22 cellular contexts compared by ENCODE assay signal in the genomic region with DNA sequence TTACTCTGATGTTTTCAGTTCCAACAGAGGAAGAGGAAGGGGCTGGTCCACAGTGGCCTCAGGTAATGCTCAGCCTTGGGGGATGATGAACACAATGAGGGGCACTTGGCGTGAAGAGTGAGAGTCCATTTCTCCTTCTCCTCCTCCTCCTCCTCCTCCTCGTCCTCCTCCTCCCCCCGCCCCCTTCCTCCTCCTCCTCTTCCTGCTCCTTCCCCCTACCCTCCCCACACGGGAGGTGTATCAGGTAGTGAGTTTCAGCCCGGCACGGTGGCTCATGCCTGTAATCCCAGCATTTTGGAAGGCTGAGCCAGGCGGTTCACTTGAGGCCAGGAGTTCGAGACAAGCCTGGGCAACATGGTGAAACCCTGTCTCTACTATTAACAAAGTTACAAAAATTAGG. TPM values are rescaled to one million over a fixed set of nuclear protein-coding genes. Genes with fewer than 3 reads are reported as not detected.
A peak's percentile ranks its signal among the peaks of the same experiment; 100 is the strongest.
DNase-seq lines count a peak whose midpoint lies in the region; ATAC-seq, FAIRE-seq and TF ChIP-seq lines count a peak whose summit lies in the region.
"Had no signal": no experiment of that assay in that cellular context is flagged by ENCODE, and none has a peak within 500 bp of the region (broad histone marks: within the 10 kb centered on the region; RNA-seq: fewer than 3 reads in every experiment).

No MANE protein-coding gene starts in this region.

- no peak for TF ChIP-seq POLR2A in A549 (IDR thresholded peaks at IDR 0.05; ENCODE audit: low read length)
- TF ChIP-seq POLR2A in HCT116 (IDR thresholded peaks at IDR 0.05; ENCODE audit: borderline replicate concordance, extremely low read depth, insufficient read depth, insufficient read length), result no peak
- no peak for TF ChIP-seq POLR2A in endothelial cell of umbilical vein (IDR thresholded peaks at IDR 0.05; ENCODE audit: low read depth, low read length)
- no peak for TF ChIP-seq POLR2A in Peyer's patch (IDR thresholded peaks at IDR 0.05)

- H3K27me3 ChIP-seq in HCT116 (ENCODE audit: insufficient read depth, low read length) (no peaks in the 10 kb centered on the region), endothelial cell of umbilical vein (ENCODE audit: control insufficient read depth in 2 of 2, insufficient read depth in 2 of 2, low read length in 2 of 2) (no peaks in the 10 kb centered on the region), neural progenitor cell (no peaks in the 10 kb centered on the region), Peyer's patch (no peaks in the 10 kb centered on the region)
- H3K27me3 ChIP-seq: BLaER1 treated with 17β-estradiol and CSF1 and Interleukin-3, amounts not matched to agents 10 nM and 100 nM had no signal

- peak overlapping the region; percentile 78 for H3K27ac Mint-ChIP-seq in neural progenitor cell
- H3K27ac Mint-ChIP-seq: CD4-positive, alpha-beta T cell had no signal

- peaks cover 7% of the 10 kb centered on the region for H3K27me3 Mint-ChIP-seq in neural progenitor cell (ENCODE audit: insufficient read depth, low read depth)
- H3K27me3 Mint-ChIP-seq: CD4-positive, alpha-beta T cell had no signal

- dilution Hi-C loops in endothelial cell of umbilical vein (cut with MboI; ENCODE audit: extremely low pct_ligation_motif_present, low sequenced_read_pairs), result no loop called here

- H3K4me2 ChIP-seq in A549, result no peak overlapping the region; the same call in 2 of the 3 replicates
- peak overlapping the region; percentile 61 for H3K4me2 ChIP-seq in HCT116 (ENCODE audit: low read length)
- H3K4me2 ChIP-seq in endothelial cell of umbilical vein (ENCODE audit: insufficient read depth, low read length), result no peak overlapping the region
- H3K4me2 ChIP-seq in neural progenitor cell, result no peak overlapping the region

- H4K20me1 ChIP-seq in HCT116 (ENCODE audit: insufficient read depth) (no peaks in the 10 kb centered on the region), endothelial cell of umbilical vein (replicated peaks; ENCODE audit: control insufficient read depth, extremely low read depth, insufficient read depth, low read length) (no peaks in the 10 kb centered on the region), neural progenitor cell (ENCODE audit: low read depth) (no peaks in the 10 kb centered on the region)

- TF ChIP-seq RAD21 in A549 (conservative IDR thresholded peaks at IDR 0.05 in 1 of 2, IDR thresholded peaks at IDR 0.05 in 1 of 2) (no peak), HCT116 (IDR thresholded peaks at IDR 0.05; ENCODE audit: low read depth) (no peak)

- H3K4me3 ChIP-seq in A549 (no peak overlapping the region), HCT116 (replicated peaks in 1 of 2; ENCODE audit: low read depth in 1 of 2, low read length in 2 of 2) (no peak overlapping the region), endothelial cell of umbilical vein (replicated peaks in 1 of 3; ENCODE audit: insufficient read depth in 1 of 3, low read depth in 1 of 3, low read length in 3 of 3) (no peak overlapping the region), neural progenitor cell (no peak overlapping the region), Peyer's patch (no peak overlapping the region)
- H3K4me3 ChIP-seq: BLaER1 treated with 17β-estradiol and CSF1 and Interleukin-3, amounts not matched to agents 10 nM and 100 nM; SK-N-MC had no signal

- FAIRE-seq in A549 (lab: Jason Lieb, UNC) (no peak), endothelial cell of umbilical vein (lab: Jason Lieb, UNC) (no peak)
- FAIRE-seq: D721Med had no signal

- POLR2A ChIA-PET in A549 (lab: Yijun Ruan, JAX), result no interaction called here
- POLR2A ChIA-PET in HCT116 (lab: Charles Lee), result no interaction called here
- POLR2A ChIA-PET in endothelial cell of umbilical vein (lab: Charles Lee), result no interaction called here

- TF ChIP-seq EP300 in A549 (IDR thresholded peaks at IDR 0.05), result no peak

- TF ChIP-seq CTCF in A549 (IDR thresholded peaks at IDR 0.05) (no peak), HCT116 (IDR thresholded peaks at IDR 0.05 in 2 of 3, conservative IDR thresholded peaks at IDR 0.05 in 1 of 3; ENCODE audit: borderline replicate concordance in 1 of 3, insufficient read depth in 1 of 3, low read depth in 2 of 3, low read length in 2 of 3) (no peak), endothelial cell of umbilical vein (IDR thresholded peaks at IDR 0.05; ENCODE audit: extremely low read depth in 1 of 2, insufficient read depth in 1 of 2, low read depth in 1 of 2, low read length in 2 of 2) (no peak), neural progenitor cell (IDR thresholded peaks at IDR 0.05) (no peak), Peyer's patch (IDR thresholded peaks at IDR 0.05) (no peak)

- no peak for DNase-seq in A549 (ENCODE audit: low read depth in 1 of 2, low spot score in 1 of 2)
- no peak for DNase-seq in HCT116 (ENCODE audit: low read depth, low spot score)
- no peak for DNase-seq in endothelial cell of umbilical vein (ENCODE audit: low read depth, low spot score)
- no peak for DNase-seq in neural progenitor cell (ENCODE audit: low spot score)
- no peak for DNase-seq in NCI-H1048 (lab: John Stamatoyannopoulos, UW)
- DNase-seq in NCI-H2227 treated with DMSO at 0.1 percent for 48 hours (lab: John Stamatoyannopoulos, UW), result no peak
- DNase-seq in Peyer's patch, result no peak
- DNase-seq: AML-193; CD4-positive, alpha-beta T cell; GOT3; KG1; NCI-H1092; NCI-H1417 treated with DMSO at 0.1 percent for 48 hours; NCI-H1694 treated with DMSO at 0.1 percent for 48 hours; NCI-H2081; NCI-H510A; NCI-H69; SIG-M5 had no signal

- no peaks in the 10 kb centered on the region for H3K9me2 ChIP-seq in HCT116 (ENCODE audit: insufficient read depth)

- H2AFZ ChIP-seq in HCT116 (ENCODE audit: low read depth, low read length, poor library complexity, severe bottlenecking), result no peak overlapping the region
- H2AFZ ChIP-seq in endothelial cell of umbilical vein (ENCODE audit: low read depth, low read length), result no peak overlapping the region
- H2AFZ ChIP-seq in neural progenitor cell (replicated peaks), result no peak overlapping the region

- H3K9me3 Mint-ChIP-seq in neural progenitor cell, result no peaks in the 10 kb centered on the region
- H3K9me3 Mint-ChIP-seq: CD4-positive, alpha-beta T cell had no signal

- H3K9me3 ChIP-seq in A549 (no peaks in the 10 kb centered on the region), HCT116 (ENCODE audit: control insufficient read depth in 1 of 2, insufficient read depth in 1 of 2, low read depth in 1 of 2, low read length in 2 of 2) (no peaks in the 10 kb centered on the region), endothelial cell of umbilical vein (replicated peaks; ENCODE audit: control insufficient read depth, insufficient read depth, low read length) (no peaks in the 10 kb centered on the region), neural progenitor cell (ENCODE audit: low read depth) (no peaks in the 10 kb centered on the region), Peyer's patch (no peaks in the 10 kb centered on the region)
- H3K9me3 ChIP-seq: BLaER1 treated with 17β-estradiol and CSF1 and Interleukin-3, amounts not matched to agents 10 nM and 100 nM had no signal

- no peaks in the 10 kb centered on the region for H3K79me2 ChIP-seq in HCT116 (ENCODE audit: insufficient read depth, low read length)
- H3K79me2 ChIP-seq in endothelial cell of umbilical vein (ENCODE audit: control insufficient read depth, insufficient read depth, low read length), result peaks cover 5% of the 10 kb centered on the region
- no peaks in the 10 kb centered on the region for H3K79me2 ChIP-seq in neural progenitor cell (ENCODE audit: low read depth)

- H3K36me3 ChIP-seq in HCT116 (ENCODE audit: control insufficient read depth in 1 of 2, insufficient read depth in 2 of 2, low read length in 2 of 2) (no peaks in the 10 kb centered on the region), endothelial cell of umbilical vein (ENCODE audit: control insufficient read depth in 2 of 2, extremely low read depth in 1 of 2, insufficient read depth in 2 of 2, low read length in 2 of 2) (peaks cover 5 to 13% of the 10 kb centered on the region in 2 experiments), neural progenitor cell (no peaks in the 10 kb centered on the region), Peyer's patch (no peaks in the 10 kb centered on the region)

- peaks cover 10% of the 10 kb centered on the region for H3K4me1 Mint-ChIP-seq in neural progenitor cell

- BruUV-seq in HCT116 (replicated peaks; lab: Mats Ljungman, UMichigan) (no TSS peak), endothelial cell of umbilical vein (replicated peaks; lab: Mats Ljungman, UMichigan) (no TSS peak)

- H3K27ac ChIP-seq in A549, result peak overlapping the region; percentile 46 to 80; a peak in 4 of 6 replicates
- no peak overlapping the region for H3K27ac ChIP-seq in HCT116 (ENCODE audit: low read depth, low read length)
- peak overlapping the region; percentile 16 for H3K27ac ChIP-seq in endothelial cell of umbilical vein (ENCODE audit: insufficient read depth, low read depth, low read length)
- no peak overlapping the region for H3K27ac ChIP-seq in neural progenitor cell
- no peak overlapping the region for H3K27ac ChIP-seq in Peyer's patch
- H3K27ac ChIP-seq: BLaER1 treated with 17β-estradiol and CSF1 and Interleukin-3, amounts not matched to agents 10 nM and 100 nM; RWPE1; SK-N-MC had no signal

- H3K4me1 ChIP-seq in A549 (peaks cover 26% of the 10 kb centered on the region), HCT116 (ENCODE audit: control insufficient read depth in 1 of 2, insufficient read depth in 2 of 2, low read length in 2 of 2) (peaks cover 10 to 27% of the 10 kb centered on the region in 2 experiments; a peak in 3 of 4 replicates), endothelial cell of umbilical vein (ENCODE audit: control insufficient read depth, extremely low read depth, insufficient read depth, low read length) (peaks cover 9% of the 10 kb centered on the region), neural progenitor cell (no peaks in the 10 kb centered on the region), Peyer's patch (no peaks in the 10 kb centered on the region)

- ATAC-seq in A549 (no peak), HCT116 (no peak)

- intact Hi-C loops in HCT116 (cut with micrococcal nuclease), result no loop called here
- intact Hi-C loops in endothelial cell of umbilical vein (cut with micrococcal nuclease), result loop anchor here (2.0 kb wide), 1 partner anchor 19 kb away; no protein-coding TSS in a partner anchor

- WGBS in A549 (ENCODE audit: missing lambda C conversion rate), result 83% methylated on average over 5 of the region's 8 CpGs

- no peaks in the 10 kb centered on the region for H3K9me1 ChIP-seq in endothelial cell of umbilical vein (replicated peaks; ENCODE audit: control insufficient read depth, extremely low read depth, insufficient read depth, low read length)

- no peaks in the 10 kb centered on the region for H3K36me3 Mint-ChIP-seq in neural progenitor cell

- H3K9ac ChIP-seq in HCT116 (ENCODE audit: low read length) (no peak overlapping the region), endothelial cell of umbilical vein (replicated peaks; ENCODE audit: extremely low read depth, insufficient read depth, low read length) (no peak overlapping the region), neural progenitor cell (no peak overlapping the region)
- H3K9ac ChIP-seq: BLaER1 treated with 17β-estradiol and CSF1 and Interleukin-3, amounts not matched to agents 10 nM and 100 nM had no signal

- CTCF ChIA-PET in A549 (lab: Yijun Ruan, JAX), result interaction anchor here (0.8 to 1.6 kb wide), 4 partner anchors 9 to 89 kb away, joined by 3 read pairs; a partner anchor contains a TSS
- CTCF ChIA-PET in HCT116 (lab: Charles Lee), result no interaction called here
- CTCF ChIA-PET in endothelial cell of umbilical vein (lab: Charles Lee), result interaction anchor here (0.8 to 1.8 kb wide), 5 partner anchors 17 to 88 kb away, joined by 3 to 10 read pairs (median 4); a partner anchor contains a TSS

- H3K4me3 Mint-ChIP-seq in neural progenitor cell, result no peak overlapping the region
- H3K4me3 Mint-ChIP-seq: CD4-positive, alpha-beta T cell had no signal

- RAD21 ChIA-PET in HCT116 (lab: Charles Lee; ENCODE audit: low non-redundant PET in 1 of 2, low total read pairs in 2 of 2, uncharacterized antibody in 2 of 2, unreplicated experiment in 2 of 2), result no interaction called here

- no peaks in the 10 kb centered on the region for H3F3A ChIP-seq in neural progenitor cell (ENCODE audit: low read depth)

RNA-seq across cellular contexts. Expression of a gene that starts 17.3 kb away (rescaled TPM):
- polyA plus RNA-seq in A549 (2011; rRNA removed) (3.6 and 3.7 TPM in 2 replicates), A549 (2017; fragmentation: RNase III; extraction: RNeasy Plus Mini Kit Qiagen cat#74134 plus additional on column Dnase treatment) (2.8 to 4.8 TPM (median 4.7 TPM) in 3 replicates), endothelial cell of umbilical vein (1.0 and 1.2 TPM in 2 replicates)
- polyA plus RNA-seq in A549 (2012; cell fraction: cytosol; rRNA removed), result 1.5 and 1.9 TPM in 2 replicates
- 4.2 and 4.4 TPM in 2 replicates for polyA plus RNA-seq in A549 (2012; cell fraction: nucleus; rRNA removed)
- polyA minus RNA-seq in A549 (2011; rRNA and poly(A)+ RNA removed), result 4.5 and 27.1 TPM in 2 replicates
- total RNA-seq in HCT116 (2021; ENCODE audit: unreplicated experiment) (7.7 TPM), endothelial cell of umbilical vein (5.2 and 6.5 TPM in 2 replicates), neural progenitor cell (ENCODE audit: low replicate concordance) (1.6 and 2.1 TPM in 2 replicates), Peyer's patch (100 to 1,000 TPM in 1 of 4 donors, 10 to 100 TPM in 2, 1 to 10 TPM in 1; 3.3 to 208 (median 10.4) TPM)
- 2.2 and 4.3 TPM in 2 replicates for polyA plus RNA-seq in HCT116 (2012)
- 0.96 and 1.0 TPM in 2 replicates for polyA plus RNA-seq in endothelial cell of umbilical vein (2011; cell fraction: cytosol; rRNA removed)
- polyA plus RNA-seq in endothelial cell of umbilical vein (2011; cell fraction: nucleus; rRNA removed), result 1.3 and 1.8 TPM in 2 replicates
- 2.9 and 6.9 TPM in 2 replicates for polyA plus RNA-seq in endothelial cell of umbilical vein (2012)
- polyA minus RNA-seq in endothelial cell of umbilical vein, result 1.4 and 1.9 TPM in 2 replicates
- 7.7 TPM for polyA minus RNA-seq in endothelial cell of umbilical vein (2011; cell fraction: cytosol; rRNA and poly(A)+ RNA removed)
- 1.4 and 1.5 TPM in 2 replicates for polyA minus RNA-seq in endothelial cell of umbilical vein (2011; cell fraction: nucleus; rRNA and poly(A)+ RNA removed)

Comparison
In these comparisons a context has a peak if more than half of its experiments do, and no peak if none do; other contexts are left out.
1. H3K27ac ChIP-seq: peak in A549 (2 of 2) and endothelial cell of umbilical vein (single experiment); none in HCT116 (single experiment), neural progenitor cell (single experiment) and Peyer's patch (0 of 4).